8 cellular contexts compared by ENCODE assay signal in the genomic region with DNA sequence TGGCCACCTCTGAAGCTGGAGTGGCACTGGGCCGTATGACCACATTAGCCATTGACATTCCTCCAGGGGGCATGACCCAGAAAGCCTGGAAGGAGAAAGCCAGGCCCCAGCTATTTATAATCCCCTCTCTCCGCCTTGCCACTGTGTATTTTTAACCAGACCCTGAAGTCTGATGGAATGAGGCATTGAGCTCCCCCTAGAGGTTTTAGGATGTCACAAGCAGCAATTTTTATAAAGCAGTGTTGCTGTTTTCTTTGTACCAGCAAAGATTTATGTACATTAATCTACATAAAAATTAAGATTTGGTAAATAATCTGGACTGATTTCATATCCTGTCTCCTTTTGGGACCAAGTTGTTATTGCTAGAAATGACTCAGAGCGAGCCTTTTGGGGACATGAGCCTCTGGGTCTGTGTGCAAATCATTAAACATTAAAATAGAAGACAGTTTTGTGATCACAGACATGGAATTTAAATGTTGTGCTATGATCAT.
A peak's percentile ranks its signal among the peaks of the same experiment; 100 is the strongest.
DNase-seq lines count a peak whose midpoint lies in the region; ATAC-seq and TF ChIP-seq lines count a peak whose summit lies in the region.

No MANE protein-coding gene starts in this region.

- intact Hi-C loops in activated CD4-positive, alpha-beta memory T cell treated with anti-CD3 and anti-CD28 coated beads for 36 hours (cut with micrococcal nuclease): loop anchor here (1.0 to 2.0 kb wide), 2 partner anchors 161 to 282 kb away; no protein-coding TSS in a partner anchor

- peaks cover 4% of the 10 kb centered on the region for H3K36me3 ChIP-seq in GM06990 (ENCODE audit: control insufficient read depth, insufficient read depth, low read length)
- H3K36me3 ChIP-seq in SU-DHL-6 (ENCODE audit: low read length): no peaks in the 10 kb centered on the region

- H2AFZ ChIP-seq in SU-DHL-6 (ENCODE audit: low read depth, low read length, severe bottlenecking): no peak overlapping the region

- H3K79me2 ChIP-seq in SU-DHL-6 (ENCODE audit: insufficient read depth, low read length): peaks cover 11% of the 10 kb centered on the region; the same call in 1 of the 2 replicates

- peak; percentile 76 for TF ChIP-seq CTCF in GM06990 (IDR thresholded peaks at IDR 0.05; ENCODE audit: insufficient read depth, low read length, poor library complexity, severe bottlenecking)
- peak; percentile 73 for TF ChIP-seq CTCF in SU-DHL-6 (IDR thresholded peaks at IDR 0.05; ENCODE audit: insufficient read depth, low read length, poor library complexity, severe bottlenecking)

- no peaks in the 10 kb centered on the region for H3F3A ChIP-seq in SU-DHL-6 (ENCODE audit: insufficient read depth)

- no peaks in the 10 kb centered on the region; the same call in 1 of the 2 replicates for H4K20me1 ChIP-seq in SU-DHL-6 (ENCODE audit: low read depth, low read length)

- POLR2A ChIA-PET in activated CD4-positive, alpha-beta memory T cell treated with anti-CD3 and anti-CD28 coated beads for 36 hours (lab: Charles Lee): no interaction called here

- H3K9ac ChIP-seq in SU-DHL-6 (ENCODE audit: low read length): no peak overlapping the region

- H3K27me3 ChIP-seq in GM06990 (replicated peaks; ENCODE audit: control insufficient read depth, insufficient read depth, low read length): no peaks in the 10 kb centered on the region
- no peaks in the 10 kb centered on the region for H3K27me3 ChIP-seq in SU-DHL-6 (ENCODE audit: low read length)

- no peak for DNase-seq in GM06990 (ENCODE audit: extremely low read depth, insufficient read length)
- peak; percentile 81 for DNase-seq in NCI-H1694 (lab: John Stamatoyannopoulos, UW)
- peak; percentile 56 for DNase-seq in fibroblast of the conjunctiva (ENCODE audit: low read depth)
- DNase-seq in non-pigmented ciliary epithelial cell (ENCODE audit: low read depth): peak; percentile 35
- DNase-seq in activated CD4-positive, alpha-beta T cell treated with anti-CD3 and anti-CD28 coated beads for 4 hours: no peak
- DNase-seq in activated CD4-positive, alpha-beta memory T cell treated with anti-CD3 and anti-CD28 coated beads for 36 hours: no peak

- no peaks in the 10 kb centered on the region for H3K9me3 Mint-ChIP-seq in activated CD4-positive, alpha-beta memory T cell treated with anti-CD3 and anti-CD28 coated beads for 36 hours

- H3K27ac ChIP-seq in SU-DHL-6 (ENCODE audit: low read depth, low read length): no peak overlapping the region

- H3K27ac Mint-ChIP-seq in activated CD4-positive, alpha-beta memory T cell treated with anti-CD3 and anti-CD28 coated beads for 36 hours: no peak overlapping the region

- no peak overlapping the region for H3K4me3 Mint-ChIP-seq in activated CD4-positive, alpha-beta memory T cell treated with anti-CD3 and anti-CD28 coated beads for 36 hours

- H3K9me3 ChIP-seq in SU-DHL-6 (ENCODE audit: insufficient read depth, low read length): no peaks in the 10 kb centered on the region

- H3K4me2 ChIP-seq in SU-DHL-6 (ENCODE audit: low read depth, low read length, poor library complexity, severe bottlenecking): no peak overlapping the region

- CTCF ChIA-PET in activated CD4-positive, alpha-beta memory T cell treated with anti-CD3 and anti-CD28 coated beads for 36 hours (lab: Charles Lee): interaction anchor here (0.6 to 2.0 kb wide), 9 partner anchors 10 to 379 kb away, joined by 3 to 13 read pairs (median 4); no protein-coding TSS in a partner anchor

- H3K27me3 Mint-ChIP-seq in activated CD4-positive, alpha-beta memory T cell treated with anti-CD3 and anti-CD28 coated beads for 36 hours: peaks cover 26% of the 10 kb centered on the region

- ATAC-seq in HG02798 (IDR thresholded peaks at IDR 0.05; ENCODE audit: poor library complexity, unreplicated experiment): peak; percentile 66

- no peaks in the 10 kb centered on the region for H3K4me1 Mint-ChIP-seq in activated CD4-positive, alpha-beta memory T cell treated with anti-CD3 and anti-CD28 coated beads for 36 hours (ENCODE audit: low read depth)

- H3K4me3 ChIP-seq in GM06990 (replicated peaks; ENCODE audit: low read depth, low read length): no peak overlapping the region
- H3K4me3 ChIP-seq in SU-DHL-6 (ENCODE audit: insufficient read depth, low read length, poor library complexity, severe bottlenecking): no peak overlapping the region

- H3K9me2 ChIP-seq in SU-DHL-6 (replicated peaks; ENCODE audit: insufficient read depth, low read length): no peaks in the 10 kb centered on the region

- H3K36me3 Mint-ChIP-seq in activated CD4-positive, alpha-beta memory T cell treated with anti-CD3 and anti-CD28 coated beads for 36 hours: no peaks in the 10 kb centered on the region

Comparison
In these comparisons a context has a peak if more than half of its experiments do, and no peak if none do; other contexts are left out.
1. DNase-seq: peak in NCI-H1694 (single experiment), fibroblast of the conjunctiva (single experiment) and non-pigmented ciliary epithelial cell (single experiment); none in GM06990 (single experiment), activated CD4-positive, alpha-beta T cell treated with anti-CD3 and anti-CD28 coated beads for 4 hours (0 of 2) and activated CD4-positive, alpha-beta memory T cell treated with anti-CD3 and anti-CD28 coated beads for 36 hours (single experiment).